8 cellular contexts compared by ENCODE assay signal in genomic region chr16:15650019-15650697, GRCh38. TPM values are rescaled to one million over a fixed set of nuclear protein-coding genes. Genes with fewer than 3 reads are reported as not detected.
A peak's percentile ranks its signal among the peaks of the same experiment; 100 is the strongest.
DNase-seq lines count a peak whose midpoint lies in the region; ATAC-seq and TF ChIP-seq lines count a peak whose summit lies in the region.

NDE1 (plus strand) TSS chr16:15650245; CDS start chr16:15664779, 14,534 bp downstream.

- peak; percentile 87 to 89 for DNase-seq in AML-193 (lab: John Stamatoyannopoulos, UW)
- DNase-seq in NCI-H524 (lab: John Stamatoyannopoulos, UW): peak; percentile 79 to 91
- peak; percentile 91 for DNase-seq in activated CD4-positive, alpha-beta T cell treated with anti-CD3 and anti-CD28 coated beads for 48 hours
- peak; percentile 94 for DNase-seq in colonic mucosa
- DNase-seq in left colon: peak; percentile 90 to 94
- peak; percentile 63 to 83 (median 78) for DNase-seq in stimulated activated CD4-positive, alpha-beta T cell treated with anti-CD3 and anti-CD28 coated beads, Interleukin-1b, Interleukin-23, amount 100 ng/mL, for 24 hours (ENCODE audit: low read depth in 4 of 4, low spot score in 1 of 4)

- peak within 1 kb of the TSS; percentile 86 for H3K27ac ChIP-seq in colonic mucosa

- intact Hi-C loops in colonic mucosa (cut with DNase I): no loop called here
- intact Hi-C loops in left colon (cut with DNase I, micrococcal nuclease): no loop called here

- peak within 1 kb of the TSS; percentile 100 for H3K4me3 ChIP-seq in colonic mucosa

- H3K9ac ChIP-seq in colonic mucosa (ENCODE audit: low read depth in 2 of 2, low read length in 2 of 2): peak within 1 kb of the TSS; percentile 87 to 94

- H3K4me1 ChIP-seq in colonic mucosa: peaks cover 4% of the 10 kb centered on the region

- no peaks in the 10 kb centered on the region for H3K9me3 ChIP-seq in colonic mucosa

- no peaks in the 10 kb centered on the region for H3K36me3 ChIP-seq in colonic mucosa

- H3K27me3 ChIP-seq in colonic mucosa: no peaks in the 10 kb centered on the region

- ATAC-seq in GM19025 (IDR thresholded peaks at IDR 0.05; ENCODE audit: low read depth, unreplicated experiment) (peak; percentile 84), HG03196 (IDR thresholded peaks at IDR 0.05; ENCODE audit: unreplicated experiment) (peak; percentile 74), left colon (peak; percentile 98)

- no peak for TF ChIP-seq CTCF in colonic mucosa (IDR thresholded peaks at IDR 0.05)

RNA-seq across cellular contexts. Expression of gene NDE1, which starts in this region (rescaled TPM):
- total RNA-seq in colonic mucosa (10 to 100 TPM; 38.5 to 50.3 TPM), left colon (10 to 100 TPM; 24.8 to 30.9 TPM)

Comparison
In these comparisons a context has a peak if more than half of its experiments do, and no peak if none do; other contexts are left out.
1. Peak in every context shown above with its lines: DNase-seq, ATAC-seq, H3K4me3 ChIP-seq and H3K27ac ChIP-seq.